Comparison of ENCODE assay signal across 14 cellular contexts in the genomic region with DNA sequence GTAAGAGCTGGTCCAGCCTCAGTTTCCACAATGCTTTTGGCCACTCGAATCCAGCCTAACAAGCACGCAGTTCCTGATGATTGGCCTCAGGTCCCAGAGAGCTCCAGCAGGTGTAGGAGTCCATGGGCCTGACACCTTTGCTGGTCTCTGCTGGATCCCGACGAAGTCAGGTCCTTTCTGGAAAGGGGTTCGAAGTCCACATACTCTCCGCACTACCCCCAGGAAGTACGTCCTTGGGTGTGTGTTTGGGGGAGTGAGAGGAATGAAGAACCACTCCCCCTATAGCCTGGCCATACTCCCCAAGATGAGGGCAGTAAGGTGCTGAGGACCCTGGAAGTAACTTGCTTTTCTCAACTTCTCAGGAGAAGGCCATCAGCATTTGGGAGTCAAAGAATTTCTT.
"Had no signal": no experiment of that assay in that cellular context is flagged by ENCODE, and none has a peak within 500 bp of the region (broad histone marks: within the 10 kb centered on the region; RNA-seq: fewer than 3 reads in every experiment).

No MANE protein-coding gene starts in this region.

- H3K9me3 ChIP-seq: esophagus muscularis mucosa, gastroesophageal sphincter, tibial artery had no signal

- DNase-seq: activated B cell treated with CpG ODN at 0.5 μM for 24 hours; activated gamma-delta T cell; amniotic stem cell; effector CD8-positive, alpha-beta T cell; heart left ventricle; kidney glomerular epithelial cell; left ventricle myocardium superior had no signal

- H3K4me3 Mint-ChIP-seq: dendritic cell treated with granulocyte-macrophage colony-stimulating factor and Interleukin-4, amounts not matched to agents 40 ng/mL and 50 ng/mL, for 4 days had no signal

- H3K27me3 Mint-ChIP-seq: activated B cell treated with CpG ODN at 0.5 μM for 24 hours; activated naive CD4-positive, alpha-beta T cell treated with anti-CD3 and anti-CD28 coated beads, Interleukin-2, amount 50 U/mL, for 24 hours had no signal

- H3K9me3 Mint-ChIP-seq: activated B cell treated with CpG ODN at 0.5 μM for 24 hours; activated naive CD4-positive, alpha-beta T cell treated with anti-CD3 and anti-CD28 coated beads, Interleukin-2, amount 50 U/mL, for 24 hours; activated T-cell treated with anti-CD3 and anti-CD28 coated beads, Interleukin-2, amount 50 U/mL, for 72 hours; dendritic cell treated with granulocyte-macrophage colony-stimulating factor and Interleukin-4, amounts not matched to agents 40 ng/mL and 50 ng/mL, for 4 days had no signal

- H3K27me3 ChIP-seq: esophagus muscularis mucosa, gastroesophageal sphincter, heart left ventricle, tibial artery had no signal

- H3K27ac ChIP-seq: esophagus muscularis mucosa, gastroesophageal sphincter, heart left ventricle, tibial artery had no signal

- H3K27ac Mint-ChIP-seq: activated B cell treated with CpG ODN at 0.5 μM for 24 hours; activated naive CD4-positive, alpha-beta T cell treated with anti-CD3 and anti-CD28 coated beads, Interleukin-2, amount 50 U/mL, for 24 hours; activated T-cell treated with anti-CD3 and anti-CD28 coated beads, Interleukin-2, amount 50 U/mL, for 72 hours; progenitor cell of endocrine pancreas had no signal

- ATAC-seq: gastroesophageal sphincter, left ventricle myocardium superior had no signal

- H3K36me3 ChIP-seq: tibial artery had no signal

- H3K4me3 ChIP-seq: esophagus muscularis mucosa, gastroesophageal sphincter, heart left ventricle, tibial artery had no signal
